ENCODE assay signal across 8 cellular contexts in the genomic region with DNA sequence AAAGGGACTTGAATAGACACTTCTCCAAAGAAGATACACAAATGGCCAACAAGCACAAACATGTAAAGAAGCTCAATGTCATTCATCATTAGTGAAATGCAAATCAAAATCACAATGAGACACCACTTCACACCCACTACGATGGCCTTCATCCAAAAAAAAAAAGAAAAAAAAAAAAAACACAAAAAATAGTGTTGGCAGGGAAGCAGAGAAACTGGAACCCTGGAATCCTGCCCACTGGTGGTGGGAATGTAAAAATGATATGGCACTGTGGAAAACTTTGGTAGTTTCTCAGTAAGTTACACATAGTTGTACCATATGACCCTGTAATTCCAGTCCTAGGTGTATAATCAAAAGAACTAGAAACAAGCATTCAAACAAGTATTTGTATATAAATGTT.
DNase-seq lines count a peak whose midpoint lies in the region; TF ChIP-seq lines count a peak whose summit lies in the region.
"Not testable (repeated sequence)": the region's sequence is repeated elsewhere in the genome, so short reads cannot be mapped to it uniquely, and the experiment has no call there.

No MANE protein-coding gene starts in this region.

- H3K27ac Mint-ChIP-seq in progenitor cell of endocrine pancreas = not testable (repeated sequence)

- H3K36me3 Mint-ChIP-seq in progenitor cell of endocrine pancreas (ENCODE audit: insufficient read depth) = peaks cover 31% of the 10 kb centered on the region

- H4K20me1 ChIP-seq in MM.1S (ENCODE audit: insufficient read depth, low read length); fibroblast of lung (ENCODE audit: control insufficient read depth, extremely low read depth, insufficient read depth, low read length): not testable (repeated sequence)

- not testable (repeated sequence) for H3K79me2 ChIP-seq in MM.1S (ENCODE audit: low read length); fibroblast of lung (ENCODE audit: control insufficient read depth, insufficient read depth, low read length)

- not testable (repeated sequence) for BruUV-seq in A673 (replicated peaks; lab: Mats Ljungman, UMichigan)

- not testable (repeated sequence) for H3K4me2 ChIP-seq in MM.1S (ENCODE audit: low read depth, low read length); fibroblast of lung (ENCODE audit: extremely low read depth, insufficient read depth, low read length)

- not testable (repeated sequence) for H3K4me1 Mint-ChIP-seq in progenitor cell of endocrine pancreas (ENCODE audit: low read depth)

- H2AFZ ChIP-seq in MM.1S (ENCODE audit: low read length); fibroblast of lung (ENCODE audit: low read length): not testable (repeated sequence)

- POLR2A ChIA-PET in A673 (lab: Charles Lee; ENCODE audit: low non-redundant PET) = not testable (repeated sequence)

- CTCF ChIA-PET in A673 (lab: Charles Lee) = not testable (repeated sequence)

- not testable (repeated sequence) for H3K27me3 Mint-ChIP-seq in progenitor cell of endocrine pancreas

- not testable (repeated sequence) for H3K36me3 ChIP-seq in A673 (ENCODE audit: insufficient read depth, low read length, poor library complexity, severe bottlenecking); MM.1S (replicated peaks; ENCODE audit: insufficient read depth, low read length); brain microvascular endothelial cell (replicated peaks); fibroblast of lung (ENCODE audit: control insufficient read depth, insufficient read depth, low read length); kidney epithelial cell (ENCODE audit: control insufficient read depth, insufficient read depth, low read length)

- not testable (repeated sequence) for H3K27me3 ChIP-seq in A673 (replicated peaks; ENCODE audit: insufficient read depth, low read depth, low read length, poor library complexity); MM.1S (replicated peaks; ENCODE audit: insufficient read depth, low read length); brain microvascular endothelial cell (replicated peaks); fibroblast of lung (ENCODE audit: control insufficient read depth, insufficient read depth, low read length); kidney epithelial cell (ENCODE audit: control insufficient read depth, insufficient read depth, low read length)

- H3K4me1 ChIP-seq in A673 (ENCODE audit: insufficient read depth, low read length, poor library complexity, severe bottlenecking); MM.1S (ENCODE audit: low read length); fibroblast of lung (ENCODE audit: control insufficient read depth, extremely low read depth, insufficient read depth, low read length): not testable (repeated sequence)

- in situ Hi-C loops in brain microvascular endothelial cell (cut with HindIII; ENCODE audit: low pct_ligation_motif_present, low sequenced_read_pairs) = not testable (repeated sequence)

- not testable (repeated sequence) for H3K4me3 Mint-ChIP-seq in progenitor cell of endocrine pancreas (ENCODE audit: low read depth)

- H3K4me3 ChIP-seq in A673 (ENCODE audit: low read depth, low read length, poor library complexity, severe bottlenecking); MM.1S (ENCODE audit: low read length); brain microvascular endothelial cell (ENCODE audit: low read depth, low read length); fibroblast of lung (replicated peaks in 1 of 4; ENCODE audit: control extremely low read depth in 1 of 4, insufficient read depth in 1 of 4, low read depth in 3 of 4, low read length in 4 of 4); kidney epithelial cell (ENCODE audit: low read depth, low read length): not testable (repeated sequence)

- not testable (repeated sequence) for H3K9me2 ChIP-seq in MM.1S (replicated peaks; ENCODE audit: insufficient read depth, low read length)

- not testable (repeated sequence) for H3K9me3 ChIP-seq in A673 (ENCODE audit: low read depth, low read length, poor library complexity, severe bottlenecking); MM.1S (replicated peaks; ENCODE audit: insufficient read depth, low read length); fibroblast of lung (ENCODE audit: control insufficient read depth, insufficient read depth, low read depth, low read length)

- intact Hi-C loops in A673 (cut with micrococcal nuclease; ENCODE audit: unreplicated experiment) = not testable (repeated sequence)

- TF ChIP-seq CTCF in A673 (conservative IDR thresholded peaks at IDR 0.05; ENCODE audit: low read depth, low read length) = peak; percentile 53
- 0 out of 2 replicates have a peak, but pooled peaks have one; percentile 9 for TF ChIP-seq CTCF in MM.1S (IDR thresholded peaks at IDR 0.05; ENCODE audit: low read length)
- peak; percentile 60 for TF ChIP-seq CTCF in brain microvascular endothelial cell (IDR thresholded peaks at IDR 0.05; ENCODE audit: low read depth, low read length, missing control alignments)
- peak; percentile 25 to 34 for TF ChIP-seq CTCF in fibroblast of lung (conservative IDR thresholded peaks at IDR 0.05 in 1 of 2, IDR thresholded peaks at IDR 0.05 in 1 of 2; ENCODE audit: low read depth in 1 of 2, low read length in 2 of 2)
- peak; percentile 19 for TF ChIP-seq CTCF in kidney epithelial cell (IDR thresholded peaks at IDR 0.05; ENCODE audit: insufficient read depth, low read length, poor library complexity, severe bottlenecking)
- TF ChIP-seq CTCF in progenitor cell of endocrine pancreas (IDR thresholded peaks at IDR 0.05; ENCODE audit: unreplicated experiment) = peak; percentile 53

- DNase-seq in A673 (ENCODE audit: low spot score) (peak; percentile 59), ELR (ENCODE audit: low read depth) (peak; percentile 42), RKO (ENCODE audit: low spot score) (peak; percentile 28), brain microvascular endothelial cell (peak; percentile 19), fibroblast of lung (ENCODE audit: low read depth in 2 of 2) (peak; percentile 2 to 5)
- DNase-seq in MM.1S; kidney epithelial cell (ENCODE audit: low read depth); progenitor cell of endocrine pancreas (ENCODE audit: low spot score, unreplicated experiment): not testable (repeated sequence)

- not testable (repeated sequence) for H3K9me3 Mint-ChIP-seq in progenitor cell of endocrine pancreas (ENCODE audit: low read depth)

- H3F3A ChIP-seq in MM.1S (ENCODE audit: insufficient read depth, low read length) = not testable (repeated sequence)

- not testable (repeated sequence) for H3K27ac ChIP-seq in A673 (ENCODE audit: low read depth, low read length, poor library complexity, severe bottlenecking); MM.1S (ENCODE audit: low read length); brain microvascular endothelial cell; fibroblast of lung (ENCODE audit: insufficient read depth, low read length)

- H3K9ac ChIP-seq in MM.1S (ENCODE audit: low read length); fibroblast of lung (ENCODE audit: insufficient read depth, low read length): not testable (repeated sequence)

Comparison
In these comparisons a context has a peak if more than half of its experiments do, and no peak if none do; other contexts are left out.
1. CTCF ChIP-seq: peak in every context shown above with its lines; median percentile 60 in brain microvascular endothelial cell; 53 in A673; 53 in progenitor cell of endocrine pancreas; 30 in fibroblast of lung; 19 in kidney epithelial cell; 9 in MM.1S.